19 cellular contexts compared by ENCODE assay signal in genomic region chrX:37781808-37782207, GRCh38. TPM values are rescaled to one million over a fixed set of nuclear protein-coding genes. Genes with fewer than 3 reads are reported as not detected.
DNase-seq lines count a peak whose midpoint lies in the region; ATAC-seq and TF ChIP-seq lines count a peak whose summit lies in the region.
"Had no signal": no experiment of that assay in that cellular context is flagged by ENCODE, and none has a peak within 500 bp of the region (broad histone marks: within the 10 kb centered on the region; RNA-seq: fewer than 3 reads in every experiment).

No MANE protein-coding gene starts in this region.

- H3K9me3 ChIP-seq in mononuclear cell (ENCODE audit: low read depth, low read length) (no peaks in the 10 kb centered on the region), right atrium auricular region (no peaks in the 10 kb centered on the region)
- H3K9me3 ChIP-seq: gastrocnemius medialis, SJSA1 had no signal

- peaks cover 0 to 6% (median 0%) of the 10 kb centered on the region in 3 donors for H3K27me3 Mint-ChIP-seq in CD14-positive monocyte (ENCODE audit: low read depth in 3 of 3)

- DNase-seq in CD14-positive monocyte (ENCODE audit: low spot score) (peak; percentile 43), MV-4-11 (lab: John Stamatoyannopoulos, UW) (peak; percentile 20), DMS53 (lab: John Stamatoyannopoulos, UW) (no peak), GDM1 (lab: John Stamatoyannopoulos, UW) (no peak), NCI-H146 (lab: John Stamatoyannopoulos, UW) (no peak), right atrium auricular region (ENCODE audit: low spot score) (no peak)
- DNase-seq: activated CD8-positive, alpha-beta memory T cell treated with anti-CD3 and anti-CD28 coated beads, Interleukin-2, amount 50 U/mL, for 4 hours; activated naive CD4-positive, alpha-beta T cell; COR-L47; gastrocnemius medialis; NCI-H1694; stimulated activated naive CD4-positive, alpha-beta T cell treated with Interleukin-2 at 50 U/mL for 16 hours had no signal

- no peak for TF ChIP-seq CTCF in CD14-positive monocyte (IDR thresholded peaks at IDR 0.05)
- TF ChIP-seq CTCF in right atrium auricular region (IDR thresholded peaks at IDR 0.05): no peak

- intact Hi-C loops in CD14-positive monocyte (cut with micrococcal nuclease): no loop called here

- no peak overlapping the region for H3K27ac ChIP-seq in right atrium auricular region
- H3K27ac ChIP-seq: gastrocnemius medialis, SJSA1 had no signal

- H3K27ac Mint-ChIP-seq in CD14-positive monocyte: peak overlapping the region; percentile 80 to 96 (median 88)
- H3K27ac Mint-ChIP-seq: nephron had no signal

- H3K9me3 Mint-ChIP-seq in CD14-positive monocyte: peaks cover 0 to 2% (median 0%) of the 10 kb centered on the region in 7 donors
- H3K9me3 Mint-ChIP-seq: nephron had no signal

- peaks cover 40% of the 10 kb centered on the region for H3K4me1 Mint-ChIP-seq in CD14-positive monocyte
- H3K4me1 Mint-ChIP-seq: nephron had no signal

- H3K27me3 ChIP-seq in mononuclear cell (ENCODE audit: insufficient read depth, low read length): no peaks in the 10 kb centered on the region
- no peaks in the 10 kb centered on the region for H3K27me3 ChIP-seq in right atrium auricular region
- H3K27me3 ChIP-seq: gastrocnemius medialis, SJSA1 had no signal

- peak overlapping the region; percentile 79 to 95 for H3K4me3 Mint-ChIP-seq in CD14-positive monocyte
- H3K4me3 Mint-ChIP-seq: nephron had no signal

- peak; percentile 19 for ATAC-seq in GM18868 (IDR thresholded peaks at IDR 0.05; ENCODE audit: unreplicated experiment)
- ATAC-seq: gastrocnemius medialis had no signal

- H3K4me3 ChIP-seq in mononuclear cell (ENCODE audit: low read length) (peak overlapping the region; percentile 60), right atrium auricular region (peak overlapping the region in 1 of 2 donors; percentile 3)
- H3K4me3 ChIP-seq: gastrocnemius medialis, lung, SJSA1 had no signal

- H3K4me1 ChIP-seq in mononuclear cell (ENCODE audit: insufficient read depth, low read length) (peaks cover 35% of the 10 kb centered on the region), right atrium auricular region (no peaks in the 10 kb centered on the region)
- H3K4me1 ChIP-seq: gastrocnemius medialis, SJSA1 had no signal

- no peaks in the 10 kb centered on the region for H3K36me3 ChIP-seq in right atrium auricular region
- H3K36me3 ChIP-seq: gastrocnemius medialis, SJSA1 had no signal

- peaks cover 43 to 55% of the 10 kb centered on the region in 2 donors for H3K36me3 Mint-ChIP-seq in CD14-positive monocyte

RNA-seq across cellular contexts. Expression of gene CYBB, which starts 1.9 kb away (rescaled TPM):
- polyA plus RNA-seq in CD14-positive monocyte: 100 to 1,000 TPM; 842 to 851 TPM
- total RNA-seq in mononuclear cell (284 TPM), right atrium auricular region (10 to 100 TPM in 1 of 2 donors, 1 to 10 TPM in 1; 4.4 to 19.7 TPM)
- total RNA-seq: G401 had no signal
- polyA plus RNA-seq: AG04450 had no signal

Comparison
In these comparisons a context has a peak if more than half of its experiments do, and no peak if none do; other contexts are left out.
1. DNase-seq: peak in CD14-positive monocyte (single experiment) and MV-4-11 (single experiment); none in DMS53 (single experiment), GDM1 (single experiment), NCI-H146 (single experiment) and right atrium auricular region (single experiment).
2. RNA of gene CYBB, which starts 1.9 kb away (total RNA-seq): 284 TPM in mononuclear cell (single experiment); 4.4 to 19.7 TPM in right atrium auricular region; every median in the first group is over 10 times any median in the second.